ENCODE assay signal across 17 cellular contexts in the genomic region with DNA sequence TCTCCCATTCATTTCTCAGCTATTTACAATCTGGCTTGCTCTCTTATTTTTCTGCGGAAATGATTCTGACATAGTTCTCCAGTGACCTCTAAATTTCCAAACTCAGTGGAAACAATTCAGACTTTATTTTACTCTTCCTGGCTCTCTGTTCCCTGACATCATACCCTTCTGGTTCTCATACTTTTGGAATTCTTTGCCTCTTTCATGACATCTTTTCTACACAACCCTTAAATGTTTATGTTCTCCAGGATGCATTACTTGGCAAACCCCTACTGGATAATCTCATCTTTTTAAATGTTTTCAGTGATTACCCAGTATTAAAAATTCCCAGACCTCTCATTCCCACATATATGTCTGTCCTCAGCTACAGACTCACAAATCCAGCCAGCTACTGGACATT. TPM values are rescaled to one million over a fixed set of nuclear protein-coding genes. Genes with fewer than 3 reads are reported as not detected.
A peak's percentile ranks its signal among the peaks of the same experiment; 100 is the strongest.
DNase-seq lines count a peak whose midpoint lies in the region; TF ChIP-seq lines count a peak whose summit lies in the region.
"Had no signal": no experiment of that assay in that cellular context is flagged by ENCODE, and none has a peak within 500 bp of the region (broad histone marks: within the 10 kb centered on the region; RNA-seq: fewer than 3 reads in every experiment).

No MANE protein-coding gene starts in this region.

- H3K27me3 Mint-ChIP-seq in mesothelial cell of epicardium (ENCODE audit: low read depth), result no peaks in the 10 kb centered on the region

- peaks cover 2% of the 10 kb centered on the region for H3K4me1 Mint-ChIP-seq in mesothelial cell of epicardium
- H3K4me1 Mint-ChIP-seq: T-cell had no signal

- H3K4me1 ChIP-seq in esophagus muscularis mucosa (peaks cover 6 to 53% (median 47%) of the 10 kb centered on the region in 4 donors), tibial nerve (peaks cover 3 to 66% (median 18%) of the 10 kb centered on the region in 4 donors)
- H3K4me1 ChIP-seq: HAP-1 had no signal

- TF ChIP-seq CTCF in esophagus muscularis mucosa (IDR thresholded peaks at IDR 0.05) (no peak), mesothelial cell of epicardium (IDR thresholded peaks at IDR 0.05; ENCODE audit: unreplicated experiment) (no peak), tibial nerve (IDR thresholded peaks at IDR 0.05) (peak in 1 of 5 experiments; percentile 13)

- DNase-seq in HT1080 (ENCODE audit: low read depth), result peak; percentile 50
- no peak for DNase-seq in esophagus muscularis mucosa (ENCODE audit: extremely low spot score)
- no peak for DNase-seq in mesothelial cell of epicardium (ENCODE audit: low spot score in 2 of 2, unreplicated experiment in 2 of 2)
- no peak for DNase-seq in tibial nerve (ENCODE audit: low spot score in 2 of 2)
- no peak for DNase-seq in NCI-H774 (lab: John Stamatoyannopoulos, UW)
- DNase-seq in erythroblast (lab: John Stamatoyannopoulos, UW), result no peak
- DNase-seq in activated T-cell treated with anti-CD3 and anti-CD28 coated beads for 4 hours, result no peak
- no peak for DNase-seq in activated effector memory CD4-positive, alpha-beta T cell treated with anti-CD3 and anti-CD28 coated beads, Interleukin-2, amount 50 U/mL, for 16 hours
- DNase-seq: activated CD4-positive, alpha-beta T cell treated with anti-CD3 and anti-CD28 coated beads, Interleukin-2, amount 50 U/mL, for 1 hour; activated naive CD4-positive, alpha-beta T cell treated with Interleukin-2 at 50 U/mL for 16 hours; DMS 273 treated with DMSO at 0.1 percent for 48 hours; effector CD4-positive, alpha-beta T cell; NCI-H1694 treated with DMSO at 0.1 percent for 48 hours; NK-92 treated with Interleukin-12 subunit alpha and Interleukin-12 subunit beta, amount 100 ng/mL, for 24 hours; T-cell had no signal

- H3K27ac Mint-ChIP-seq in mesothelial cell of epicardium, result peak overlapping the region; percentile 57
- H3K27ac Mint-ChIP-seq: IgD-negative memory B cell, T-cell had no signal

- peaks cover 12% of the 10 kb centered on the region for H3K9me3 Mint-ChIP-seq in mesothelial cell of epicardium
- H3K9me3 Mint-ChIP-seq: IgD-negative memory B cell, T-cell had no signal

- H3K4me3 ChIP-seq in esophagus muscularis mucosa (no peak overlapping the region), tibial nerve (no peak overlapping the region)
- H3K4me3 ChIP-seq: HAP-1 had no signal

- TF ChIP-seq EP300 in esophagus muscularis mucosa (IDR thresholded peaks at IDR 0.05), result no peak
- TF ChIP-seq EP300 in tibial nerve (IDR thresholded peaks at IDR 0.05), result peak; percentile 64 to 74

- WGBS in esophagus muscularis mucosa, result 19% methylated on average over 1 of the region's 1 CpG
- 9 to 18% methylated on average over 1 of the region's 1 CpG for WGBS in tibial nerve, 2 donors

- H3K9me3 ChIP-seq in esophagus muscularis mucosa (no peaks in the 10 kb centered on the region), tibial nerve (no peaks in the 10 kb centered on the region)
- H3K9me3 ChIP-seq: HAP-1 had no signal

- H3K27ac ChIP-seq in esophagus muscularis mucosa (replicated peaks in 1 of 4) (peak overlapping the region; percentile 69 to 81 (median 77)), tibial nerve (peak overlapping the region; percentile 50 to 95 (median 82))

- no peaks in the 10 kb centered on the region for H3K27me3 ChIP-seq in esophagus muscularis mucosa
- H3K27me3 ChIP-seq in tibial nerve, result no peaks in the 10 kb centered on the region

- intact Hi-C loops in esophagus muscularis mucosa (cut with DNase I), result no loop called here

- H3K36me3 Mint-ChIP-seq in mesothelial cell of epicardium, result no peaks in the 10 kb centered on the region
- H3K36me3 Mint-ChIP-seq: IgD-negative memory B cell, T-cell had no signal

- no peaks in the 10 kb centered on the region for H3K36me3 ChIP-seq in esophagus muscularis mucosa
- no peaks in the 10 kb centered on the region for H3K36me3 ChIP-seq in tibial nerve
- H3K36me3 ChIP-seq: HAP-1 had no signal

- TF ChIP-seq POLR2A in esophagus muscularis mucosa (IDR thresholded peaks at IDR 0.05; ENCODE audit: low read depth), result no peak
- no peak for TF ChIP-seq POLR2A in tibial nerve (IDR thresholded peaks at IDR 0.05)
- TF ChIP-seq POLR2A in erythroblast (IDR thresholded peaks at IDR 0.05; ENCODE audit: low read length), result no peak

- H3K4me3 Mint-ChIP-seq in mesothelial cell of epicardium, result no peak overlapping the region
- H3K4me3 Mint-ChIP-seq: IgD-negative memory B cell, T-cell had no signal

RNA-seq across cellular contexts. Expression of a gene that starts 23.9 kb away (rescaled TPM):
- total RNA-seq in HT1080 (2014; rRNA removed; shearing (Covaris generic)), result 2.6 and 2.7 TPM in 2 replicates
- polyA plus RNA-seq in HT1080 (2015; cell fraction: cytosol; rRNA removed), result 2.9 and 4.7 TPM in 2 replicates
- polyA plus RNA-seq in HT1080 (2015; cell fraction: nucleus; rRNA removed), result 7.9 and 8.0 TPM in 2 replicates
- 10 to 100 TPM; 43.5 to 71.4 (median 63.0) TPM for total RNA-seq in esophagus muscularis mucosa
- total RNA-seq in mesothelial cell of epicardium, result 9.4 to 10.4 TPM (median 9.9 TPM) in 3 replicates
- total RNA-seq in tibial nerve, result 100 to 1,000 TPM in 3 of 4 donors, 10 to 100 TPM in 1; 85.8 to 217 (median 128) TPM
- polyA plus RNA-seq: IgD-negative memory B cell had no signal
